ENCODE assay signal across 1 cellular context in the genomic region with DNA sequence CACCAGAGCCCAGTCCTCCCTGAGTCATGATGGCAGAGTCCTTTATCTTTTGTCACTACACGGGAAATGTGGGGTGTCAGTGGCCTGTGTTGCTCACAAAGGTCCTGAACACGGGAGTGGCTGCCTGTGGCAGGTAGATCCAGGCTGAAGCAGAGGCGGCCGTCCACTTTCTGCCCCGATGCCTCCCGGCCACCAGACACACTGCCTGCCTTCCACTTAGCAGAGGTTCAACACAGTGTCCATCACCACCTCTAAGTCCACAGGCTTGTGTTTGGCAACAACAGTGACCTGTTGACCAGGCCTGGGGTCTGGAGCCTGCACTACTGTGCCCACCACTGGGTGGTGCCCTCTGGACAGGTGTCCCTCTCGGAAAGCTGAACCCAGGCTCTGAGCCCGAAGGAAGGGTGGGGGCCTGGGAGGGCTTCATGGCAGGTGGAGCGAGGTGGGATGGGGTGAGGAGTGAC.
TF ChIP-seq lines count a peak whose summit lies in the region.

No MANE protein-coding gene starts in this region.

TF ChIP-seq in SK-N-SH treated with all-trans-retinoic acid at 6 μM for 48 hours, 23 proteins besides CTCF, POLR2A, EP300 and RAD21 (continued from another document):
- TF ChIP-seq, protein P1, sequence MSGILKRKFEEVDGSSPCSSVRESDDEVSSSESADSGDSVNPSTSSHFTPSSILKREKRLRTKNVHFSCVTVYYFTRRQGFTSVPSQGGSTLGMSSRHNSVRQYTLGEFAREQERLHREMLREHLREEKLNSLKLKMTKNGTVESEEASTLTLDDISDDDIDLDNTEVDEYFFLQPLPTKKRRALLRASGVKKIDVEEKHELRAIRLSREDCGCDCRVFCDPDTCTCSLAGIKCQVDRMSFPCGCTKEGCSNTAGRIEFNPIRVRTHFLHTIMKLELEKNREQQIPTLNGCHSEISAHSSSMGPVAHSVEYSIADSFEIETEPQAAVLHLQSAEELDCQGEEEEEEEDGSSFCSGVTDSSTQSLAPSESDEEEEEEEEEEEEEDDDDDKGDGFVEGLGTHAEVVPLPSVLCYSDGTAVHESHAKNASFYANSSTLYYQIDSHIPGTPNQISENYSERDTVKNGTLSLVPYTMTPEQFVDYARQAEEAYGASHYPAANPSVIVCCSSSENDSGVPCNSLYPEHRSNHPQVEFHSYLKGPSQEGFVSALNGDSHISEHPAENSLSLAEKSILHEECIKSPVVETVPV (CRISPR knock-in tag; IDR thresholded peaks at IDR 0.05), result no peak
- TF ChIP-seq ZFP3 (CRISPR knock-in tag; IDR thresholded peaks at IDR 0.05), result no peak
